ENCODE assay signal across 8 cellular contexts in the genomic region with DNA sequence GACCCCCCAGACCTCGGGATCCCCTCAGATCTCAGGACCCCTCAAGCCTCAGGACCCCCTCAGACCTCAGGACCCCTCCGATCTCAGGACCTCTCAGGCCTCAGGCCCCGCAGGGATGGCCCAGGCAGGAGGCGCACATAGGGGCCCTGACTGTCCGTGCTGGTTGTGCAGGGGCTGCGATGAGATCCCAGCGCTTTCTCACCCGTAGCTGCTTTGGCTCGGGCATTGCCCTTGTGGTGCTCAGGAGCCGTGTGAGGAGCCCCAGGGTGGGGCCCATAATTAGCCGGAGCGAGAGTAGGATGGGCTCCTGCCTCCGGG. TPM values are rescaled to one million over a fixed set of nuclear protein-coding genes. Genes with fewer than 3 reads are reported as not detected.
DNase-seq lines count a peak whose midpoint lies in the region; ATAC-seq and TF ChIP-seq lines count a peak whose summit lies in the region.

No MANE protein-coding gene starts in this region.

- POLR2A ChIA-PET in activated CD4-positive, alpha-beta memory T cell treated with anti-CD3 and anti-CD28 coated beads, Interleukin-2, amount 10 ng/mL, durations not matched to agents 7 days and 5 days (lab: Charles Lee), result interaction anchor here (1.1 to 2.2 kb wide), 6 partner anchors 8 to 632 kb away, joined by 3 to 17 read pairs (median 4); partner anchors contain the start of genes BRD9, CLPTM1L and TRIP13

- H3K9me3 Mint-ChIP-seq in H9, result no peaks in the 10 kb centered on the region; a peak in 1 of 5 replicates
- H3K9me3 Mint-ChIP-seq in activated CD4-positive, alpha-beta memory T cell treated with anti-CD3 and anti-CD28 coated beads, Interleukin-2, amount 10 ng/mL, durations not matched to agents 7 days and 5 days, result no peaks in the 10 kb centered on the region

- H3K27ac Mint-ChIP-seq in H9, result no peak overlapping the region
- H3K27ac Mint-ChIP-seq in activated CD4-positive, alpha-beta memory T cell treated with anti-CD3 and anti-CD28 coated beads, Interleukin-2, amount 10 ng/mL, durations not matched to agents 7 days and 5 days, result peak overlapping the region; percentile 16

- no CpG with 5 or more reads among the region's 13 CpGs for WGBS in H9 (ENCODE audit: extremely low coverage, insufficient read length, low lambda C conversion rate)
- WGBS in right cardiac atrium, result 78% methylated on average over 13 of the region's 13 CpGs

- H3K79me1 ChIP-seq in H9 (ENCODE audit: insufficient read depth, low read depth, low read length, poor library complexity, severe bottlenecking), result peaks cover 3% of the 10 kb centered on the region

- DNase-seq in H9 (peak; percentile 44), right cardiac atrium (peak in 1 of 3 donors; percentile 61), Ammon's horn (ENCODE audit: low spot score) (no peak), dedifferentiated amniotic fluid mesenchymal stem cell (ENCODE audit: extremely low spot score) (no peak), activated gamma-delta T cell (lab: John Stamatoyannopoulos, UW) (no peak)
- DNase-seq in activated CD4-positive, alpha-beta memory T cell treated with anti-CD3 and anti-CD28 coated beads, Interleukin-2, amount 10 ng/mL, durations not matched to agents 7 days and 5 days, result no peak

- peaks cover 13 to 28% (median 20%) of the 10 kb centered on the region in 3 experiments; a peak in 6 of 7 replicates for H3K36me3 Mint-ChIP-seq in H9 (ENCODE audit: insufficient read depth in 1 of 3, low read depth in 3 of 3)
- peaks cover 17% of the 10 kb centered on the region for H3K36me3 Mint-ChIP-seq in activated CD4-positive, alpha-beta memory T cell treated with anti-CD3 and anti-CD28 coated beads, Interleukin-2, amount 10 ng/mL, durations not matched to agents 7 days and 5 days (ENCODE audit: low read depth)

- peak overlapping the region; percentile 48 for H3K4me2 ChIP-seq in H9 (ENCODE audit: insufficient read depth, insufficient read length, low read length)

- no peak overlapping the region for H2BK20ac ChIP-seq in H9 (ENCODE audit: low read depth, low read length, poor library complexity, severe bottlenecking)

- no peak overlapping the region for H2AK5ac ChIP-seq in H9 (ENCODE audit: insufficient read length, low read length)

- no peak overlapping the region for H2BK12ac ChIP-seq in H9 (ENCODE audit: insufficient read length, low read depth, low read length)

- no peak overlapping the region for H4K91ac ChIP-seq in H9 (ENCODE audit: insufficient read length, low read depth, low read length)

- H3K14ac ChIP-seq in H9 (ENCODE audit: insufficient read depth, low read length), result peak overlapping the region; percentile 39; the same call in 1 of the 2 replicates

- H3K27ac ChIP-seq in H9 (ENCODE audit: insufficient read length, low read depth, low read length) (no peak overlapping the region), right cardiac atrium (ENCODE audit: low read length) (no peak overlapping the region), skeletal muscle tissue (ENCODE audit: low read depth, low read length) (peak overlapping the region; percentile 62)

- H3K27me3 ChIP-seq in H9 (ENCODE audit: insufficient read depth, low read length), result no peaks in the 10 kb centered on the region
- H3K27me3 ChIP-seq in right cardiac atrium (ENCODE audit: control insufficient read depth, insufficient read depth), result no peaks in the 10 kb centered on the region
- H3K27me3 ChIP-seq in skeletal muscle tissue (ENCODE audit: control insufficient read depth in 3 of 3, insufficient read depth in 3 of 3, low read length in 3 of 3), result peaks cover 6 to 14% (median 12%) of the 10 kb centered on the region in 3 donors

- H2AFZ ChIP-seq in H9 (ENCODE audit: low read length), result no peak overlapping the region

- no peak overlapping the region for H3K9ac ChIP-seq in H9 (ENCODE audit: extremely low read depth, insufficient read length, low read length)
- peak overlapping the region; percentile 51 to 79 (median 62) for H3K9ac ChIP-seq in skeletal muscle tissue (ENCODE audit: low read depth in 1 of 3, low read length in 3 of 3)

- no peak overlapping the region for H3K56ac ChIP-seq in H9 (ENCODE audit: insufficient read length, low read depth, low read length)

- ATAC-seq in right cardiac atrium (peak; percentile 14 to 22), HG02678 (IDR thresholded peaks at IDR 0.05; ENCODE audit: unreplicated experiment) (no peak)

- peaks cover 14 to 26% of the 10 kb centered on the region in 2 experiments for H3K4me1 Mint-ChIP-seq in H9
- peaks cover 28% of the 10 kb centered on the region for H3K4me1 Mint-ChIP-seq in activated CD4-positive, alpha-beta memory T cell treated with anti-CD3 and anti-CD28 coated beads, Interleukin-2, amount 10 ng/mL, durations not matched to agents 7 days and 5 days

- no peaks in the 10 kb centered on the region for H4K20me1 ChIP-seq in H9 (ENCODE audit: control insufficient read depth, insufficient read depth, insufficient read length)

- intact Hi-C loops in right cardiac atrium (cut with DNase I), result no loop called here

- H3T11ph ChIP-seq in H9 (ENCODE audit: low read length), result no peak overlapping the region

- H3K4me3 ChIP-seq in right cardiac atrium (ENCODE audit: low read length), result peak overlapping the region; percentile 96
- H3K4me3 ChIP-seq in skeletal muscle tissue (ENCODE audit: low read length in 3 of 3), result peak overlapping the region; percentile 51 to 72 (median 68)

- peaks cover 33% of the 10 kb centered on the region for H3K79me2 ChIP-seq in H9 (ENCODE audit: insufficient read depth, low read length)

- H2BK5ac ChIP-seq in H9 (ENCODE audit: insufficient read length, low read length), result no peak overlapping the region

- peak overlapping the region; percentile 33 for H3K18ac ChIP-seq in H9 (ENCODE audit: insufficient read length, low read depth, low read length)

- H4K8ac ChIP-seq in H9 (replicated peaks; ENCODE audit: insufficient read length, low read depth, low read length), result no peak overlapping the region

- CTCF ChIA-PET in activated CD4-positive, alpha-beta memory T cell treated with anti-CD3 and anti-CD28 coated beads, Interleukin-2, amount 10 ng/mL, durations not matched to agents 7 days and 5 days (lab: Charles Lee), result interaction anchor here (1.5 kb wide), 1 partner anchor 12 kb away, joined by 7 read pairs; no protein-coding TSS in a partner anchor

- H3K4me1 ChIP-seq in H9 (ENCODE audit: insufficient read depth, low read length), result peaks cover 5% of the 10 kb centered on the region; the same call in 1 of the 2 replicates
- no peaks in the 10 kb centered on the region for H3K4me1 ChIP-seq in right cardiac atrium (ENCODE audit: control insufficient read depth, insufficient read depth, low read length)
- H3K4me1 ChIP-seq in skeletal muscle tissue (ENCODE audit: control insufficient read depth in 3 of 3, insufficient read depth in 3 of 3, low read length in 3 of 3), result peaks cover 10 to 20% (median 15%) of the 10 kb centered on the region in 3 donors

- H3K4me3 Mint-ChIP-seq in H9, result peak overlapping the region; percentile 52 to 72
- H3K4me3 Mint-ChIP-seq in activated CD4-positive, alpha-beta memory T cell treated with anti-CD3 and anti-CD28 coated beads, Interleukin-2, amount 10 ng/mL, durations not matched to agents 7 days and 5 days, result peak overlapping the region; percentile 43

- H2BK15ac ChIP-seq in H9 (ENCODE audit: low read depth, low read length), result no peak overlapping the region

- peaks cover 9% of the 10 kb centered on the region for H3K23me2 ChIP-seq in H9 (ENCODE audit: insufficient read length, low read depth, low read length, poor library complexity, severe bottlenecking)

- no peak overlapping the region for H4K5ac ChIP-seq in H9 (ENCODE audit: insufficient read length, low read depth, low read length)

- no peak overlapping the region for H3K4ac ChIP-seq in H9 (ENCODE audit: low read depth, low read length)

- no peak for TF ChIP-seq CTCF in H9 (conservative IDR thresholded peaks at IDR 0.05)

- no peak overlapping the region for H3K23ac ChIP-seq in H9 (ENCODE audit: insufficient read length, low read depth, low read length)

- peaks cover 0 to 5% (median 2%) of the 10 kb centered on the region in 3 donors for H3K36me3 ChIP-seq in skeletal muscle tissue (ENCODE audit: control insufficient read depth in 3 of 3, insufficient read depth in 3 of 3, low read length in 3 of 3)

- H2BK120ac ChIP-seq in H9 (ENCODE audit: low read depth, low read length, poor library complexity, severe bottlenecking), result no peak overlapping the region

- H3K27me3 Mint-ChIP-seq in H9 (ENCODE audit: low read depth), result peaks cover 6% of the 10 kb centered on the region
- H3K27me3 Mint-ChIP-seq in activated CD4-positive, alpha-beta memory T cell treated with anti-CD3 and anti-CD28 coated beads, Interleukin-2, amount 10 ng/mL, durations not matched to agents 7 days and 5 days, result peaks cover 4% of the 10 kb centered on the region

- H3K9me3 ChIP-seq in H9 (ENCODE audit: control insufficient read depth, low read depth, low read length) (no peaks in the 10 kb centered on the region), right cardiac atrium (ENCODE audit: control insufficient read depth, low read length) (no peaks in the 10 kb centered on the region), skeletal muscle tissue (ENCODE audit: control insufficient read depth in 3 of 3, low read length in 3 of 3) (no peaks in the 10 kb centered on the region)

RNA-seq across cellular contexts. Expression of gene LPCAT1, which starts 0.7 kb away (rescaled TPM):
- 222 and 231 TPM in 2 replicates for total RNA-seq in H9 (2021)
- total RNA-seq in activated CD4-positive, alpha-beta memory T cell treated with anti-CD3 and anti-CD28 coated beads, Interleukin-2, amount 10 ng/mL, durations not matched to agents 7 days and 5 days, result 10 to 100 TPM; 68.7 to 71.4 TPM
- 10 to 100 TPM; 11.0 to 19.7 (median 15.5) TPM for total RNA-seq in right cardiac atrium
- 15.6 TPM for polyA plus RNA-seq in right cardiac atrium
- total RNA-seq in skeletal muscle tissue, result 35.5 TPM
